1 cellular context compared by ENCODE assay signal in the genomic region with DNA sequence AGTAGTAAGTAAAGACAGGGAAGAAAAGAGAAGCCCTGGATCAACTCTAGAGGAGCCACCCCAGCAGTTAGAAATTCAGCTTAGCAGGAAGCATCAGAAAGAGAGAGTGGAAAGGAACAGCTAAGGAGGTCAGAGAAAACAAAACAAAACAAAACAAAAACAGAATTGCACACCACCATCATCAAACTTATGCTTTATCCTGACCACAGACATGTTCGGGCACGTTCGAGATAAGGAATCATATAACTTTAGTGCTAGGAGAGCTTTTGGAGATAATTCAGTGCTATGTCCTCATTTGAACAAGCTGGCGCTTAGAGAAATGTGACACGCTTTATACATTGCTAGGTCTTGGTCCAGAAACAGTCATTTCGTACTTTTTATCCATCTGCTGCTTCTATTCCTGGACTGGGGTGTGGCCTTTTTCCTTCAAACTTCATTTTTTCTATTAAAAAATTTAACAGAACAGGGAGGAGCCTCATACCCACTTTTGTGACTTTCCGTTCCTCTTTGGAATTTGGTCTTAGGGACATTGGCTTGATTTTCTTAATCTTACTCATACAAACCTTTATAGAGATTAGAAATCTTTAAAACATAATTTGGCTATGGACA.
TF ChIP-seq lines count a peak whose summit lies in the region.

No MANE protein-coding gene starts in this region.

TF ChIP-seq in HCT116, 20 proteins besides CTCF, POLR2A, EP300 and RAD21 (continued from another document):
- TF ChIP-seq, protein P1, sequence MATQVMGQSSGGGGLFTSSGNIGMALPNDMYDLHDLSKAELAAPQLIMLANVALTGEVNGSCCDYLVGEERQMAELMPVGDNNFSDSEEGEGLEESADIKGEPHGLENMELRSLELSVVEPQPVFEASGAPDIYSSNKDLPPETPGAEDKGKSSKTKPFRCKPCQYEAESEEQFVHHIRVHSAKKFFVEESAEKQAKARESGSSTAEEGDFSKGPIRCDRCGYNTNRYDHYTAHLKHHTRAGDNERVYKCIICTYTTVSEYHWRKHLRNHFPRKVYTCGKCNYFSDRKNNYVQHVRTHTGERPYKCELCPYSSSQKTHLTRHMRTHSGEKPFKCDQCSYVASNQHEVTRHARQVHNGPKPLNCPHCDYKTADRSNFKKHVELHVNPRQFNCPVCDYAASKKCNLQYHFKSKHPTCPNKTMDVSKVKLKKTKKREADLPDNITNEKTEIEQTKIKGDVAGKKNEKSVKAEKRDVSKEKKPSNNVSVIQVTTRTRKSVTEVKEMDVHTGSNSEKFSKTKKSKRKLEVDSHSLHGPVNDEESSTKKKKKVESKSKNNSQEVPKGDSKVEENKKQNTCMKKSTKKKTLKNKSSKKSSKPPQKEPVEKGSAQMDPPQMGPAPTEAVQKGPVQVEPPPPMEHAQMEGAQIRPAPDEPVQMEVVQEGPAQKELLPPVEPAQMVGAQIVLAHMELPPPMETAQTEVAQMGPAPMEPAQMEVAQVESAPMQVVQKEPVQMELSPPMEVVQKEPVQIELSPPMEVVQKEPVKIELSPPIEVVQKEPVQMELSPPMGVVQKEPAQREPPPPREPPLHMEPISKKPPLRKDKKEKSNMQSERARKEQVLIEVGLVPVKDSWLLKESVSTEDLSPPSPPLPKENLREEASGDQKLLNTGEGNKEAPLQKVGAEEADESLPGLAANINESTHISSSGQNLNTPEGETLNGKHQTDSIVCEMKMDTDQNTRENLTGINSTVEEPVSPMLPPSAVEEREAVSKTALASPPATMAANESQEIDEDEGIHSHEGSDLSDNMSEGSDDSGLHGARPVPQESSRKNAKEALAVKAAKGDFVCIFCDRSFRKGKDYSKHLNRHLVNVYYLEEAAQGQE (IDR thresholded peaks at IDR 0.05; ENCODE audit: low read depth) = no peak
- TF ChIP-seq TCF7L2 (IDR thresholded peaks at IDR 0.05; ENCODE audit: borderline replicate concordance, extremely low read depth, insufficient read depth, insufficient read length) = no peak
- no peak for TF ChIP-seq EGR1 (IDR thresholded peaks at IDR 0.05; ENCODE audit: low read depth)
- TF ChIP-seq, protein P2, sequence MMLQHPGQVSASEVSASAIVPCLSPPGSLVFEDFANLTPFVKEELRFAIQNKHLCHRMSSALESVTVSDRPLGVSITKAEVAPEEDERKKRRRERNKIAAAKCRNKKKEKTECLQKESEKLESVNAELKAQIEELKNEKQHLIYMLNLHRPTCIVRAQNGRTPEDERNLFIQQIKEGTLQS (IDR thresholded peaks at IDR 0.05) = no peak
- no peak for TF ChIP-seq ZNF274 (IDR thresholded peaks at IDR 0.05; ENCODE audit: low read depth, low read length)
- no peak for TF ChIP-seq YY1 (IDR thresholded peaks at IDR 0.05; ENCODE audit: extremely low read depth, insufficient replicate concordance, low read depth, low read length)
- no peak for TF ChIP-seq EZH2 (IDR thresholded peaks at IDR 0.05)
- TF ChIP-seq SIN3A (IDR thresholded peaks at IDR 0.05; ENCODE audit: low read depth) = no peak
- TF ChIP-seq ZFX (IDR thresholded peaks at IDR 0.05) = no peak
- no peak for TF ChIP-seq FOSL1 (IDR thresholded peaks at IDR 0.05; ENCODE audit: low read depth)
